In the genomic region with DNA sequence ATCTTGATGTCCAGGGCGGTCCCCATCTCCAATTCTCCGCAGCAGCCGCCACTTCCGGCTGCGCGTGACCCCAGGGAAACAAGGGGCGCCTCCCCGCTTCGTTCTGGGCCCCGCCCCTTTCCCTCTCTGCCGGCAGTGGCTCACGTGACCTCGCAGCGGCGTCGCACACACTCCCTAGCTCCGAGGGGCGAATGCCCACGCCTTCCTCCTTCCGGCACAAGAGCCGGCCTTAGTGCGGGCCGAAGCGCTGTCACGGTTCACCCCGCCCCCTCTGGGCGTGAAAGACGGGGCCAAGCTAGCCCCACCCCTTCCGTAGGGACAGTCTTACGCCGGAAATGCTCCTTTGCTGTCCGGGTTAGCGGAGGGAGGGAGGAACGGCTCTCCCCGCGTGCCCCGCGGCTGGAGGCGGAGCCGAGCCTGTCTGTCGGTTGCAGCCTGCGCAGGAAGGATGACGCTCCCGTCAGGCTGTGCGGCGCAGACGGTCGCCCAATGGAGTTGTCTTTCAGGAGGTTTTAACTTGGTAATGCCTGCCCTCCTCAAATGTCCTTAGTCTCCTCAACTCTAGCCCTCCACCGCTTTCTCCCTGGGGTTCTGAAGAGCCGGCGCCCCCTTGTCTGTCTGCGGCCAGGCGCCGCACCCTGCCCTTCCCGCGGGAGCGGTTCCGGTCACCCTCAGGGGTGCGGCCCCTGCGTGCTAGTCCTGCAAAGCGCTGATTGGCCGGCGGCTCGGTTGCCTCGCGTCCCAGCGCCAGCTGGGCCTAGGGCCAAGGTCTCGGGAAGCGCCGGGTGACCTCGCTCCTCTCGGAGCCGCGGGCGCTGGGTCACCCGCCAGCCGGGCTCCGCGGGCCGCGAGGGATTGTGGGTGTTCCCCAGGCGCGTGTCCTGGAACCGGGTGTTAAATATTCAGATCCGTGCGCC, we compare ENCODE assay signal across 8 cellular contexts. TPM values are rescaled to one million over a fixed set of nuclear protein-coding genes. Genes with fewer than 3 reads are reported as not detected.
DNase-seq lines count a peak whose midpoint lies in the region; TF ChIP-seq lines count a peak whose summit lies in the region.

Gene VPS26C (minus strand): TSS at position 66 of the 917 bp plus-strand sequence. CDS start 40 bp downstream, at position 26.

- H3K4me1 Mint-ChIP-seq in CD8-positive, alpha-beta memory T cell: peaks cover 34 to 55% (median 48%) of the 10 kb centered on the region in 3 donors

- peak within 1 kb of the TSS; percentile 94 to 99 (median 98) for H3K27ac Mint-ChIP-seq in CD8-positive, alpha-beta memory T cell

- POLR2A ChIA-PET in CD8-positive, alpha-beta memory T cell (lab: Charles Lee): interaction anchor here (0.7 to 2.8 kb wide), 10 partner anchors 9 to 296 kb away, joined by 3 to 39 read pairs (median 6); partner anchors contain the start of gene DYRK1A
- POLR2A ChIA-PET in activated CD8-positive, alpha-beta memory T cell treated with anti-CD3 and anti-CD28 coated beads for 36 hours (lab: Charles Lee): interaction anchor here (0.8 to 2.4 kb wide), 8 partner anchors 10 to 296 kb away, joined by 3 to 22 read pairs (median 4); partner anchors contain the start of gene DYRK1A

- peak within 1 kb of the TSS; percentile 99 for H3K27ac ChIP-seq in CD8-positive, alpha-beta memory T cell (ENCODE audit: low read depth, low read length)
- H3K27ac ChIP-seq in effector memory CD4-positive, alpha-beta T cell (ENCODE audit: insufficient read depth, low read length, poor library complexity, severe bottlenecking): peak within 1 kb of the TSS; percentile 98

- H3K9me3 ChIP-seq in CD8-positive, alpha-beta memory T cell (ENCODE audit: low read length): no peaks in the 10 kb centered on the region
- no peaks in the 10 kb centered on the region for H3K9me3 ChIP-seq in effector memory CD4-positive, alpha-beta T cell (ENCODE audit: control insufficient read depth, low read length)

- H3K36me3 Mint-ChIP-seq in CD8-positive, alpha-beta memory T cell: peaks cover 0 to 14% (median 0%) of the 10 kb centered on the region in 3 donors

- peak within 1 kb of the TSS; percentile 90 for H3K4me3 ChIP-seq in CD8-positive, alpha-beta memory T cell (ENCODE audit: low read length)
- H3K4me3 ChIP-seq in effector memory CD4-positive, alpha-beta T cell (ENCODE audit: insufficient read depth, low read depth, low read length, poor library complexity, severe bottlenecking): peak within 1 kb of the TSS; percentile 87

- CTCF ChIA-PET in CD8-positive, alpha-beta memory T cell (lab: Charles Lee): interaction anchor here (0.9 to 1.7 kb wide), 6 partner anchors 21 to 296 kb away, joined by 3 to 8 read pairs (median 4); partner anchors contain the start of gene DYRK1A
- CTCF ChIA-PET in activated CD8-positive, alpha-beta memory T cell treated with anti-CD3 and anti-CD28 coated beads for 36 hours (lab: Charles Lee): interaction anchor here (0.7 to 1.1 kb wide), 4 partner anchors 9 to 266 kb away, joined by 3 read pairs; no protein-coding TSS in a partner anchor

- H3K36me3 ChIP-seq in CD8-positive, alpha-beta memory T cell (ENCODE audit: insufficient read depth, low read length): peaks cover 6% of the 10 kb centered on the region
- no peaks in the 10 kb centered on the region for H3K36me3 ChIP-seq in effector memory CD4-positive, alpha-beta T cell (ENCODE audit: control insufficient read depth, insufficient read depth, low read length)

- H3K4me3 Mint-ChIP-seq in CD8-positive, alpha-beta memory T cell: peak within 1 kb of the TSS; percentile 93 to 97 (median 95)

- peaks cover 0 to 9% of the 10 kb centered on the region in 2 donors for H3K27me3 Mint-ChIP-seq in CD8-positive, alpha-beta memory T cell

- peak; percentile 97 to 99 (median 98) for DNase-seq in CD8-positive, alpha-beta memory T cell
- DNase-seq in GM20000 (ENCODE audit: low spot score): peak; percentile 95
- peak; percentile 95 for DNase-seq in HT-29 (ENCODE audit: low spot score)
- peak; percentile 99 for DNase-seq in NOMO-1 (lab: John Stamatoyannopoulos, UW; ENCODE audit: unreplicated experiment in 2 of 2)
- DNase-seq in effector memory CD4-positive, alpha-beta T cell: peak; percentile 97 to 98 (median 98)
- peak; percentile 100 for DNase-seq in lung microvascular endothelial cell (ENCODE audit: low read depth in 2 of 2)
- DNase-seq in stimulated activated CD4-positive, alpha-beta T cell treated with anti-CD3 and anti-CD28 coated beads, TNF-alpha, amount 100 ng/mL, for 48 hours (ENCODE audit: low read depth in 3 of 3): peak; percentile 93 to 98 (median 98)

- H3K4me1 ChIP-seq in CD8-positive, alpha-beta memory T cell (ENCODE audit: insufficient read depth, low read length): peaks cover 39% of the 10 kb centered on the region
- peaks cover 8% of the 10 kb centered on the region for H3K4me1 ChIP-seq in effector memory CD4-positive, alpha-beta T cell (ENCODE audit: control insufficient read depth, insufficient read depth, low read length, poor library complexity, severe bottlenecking)

- no peaks in the 10 kb centered on the region for H3K27me3 ChIP-seq in CD8-positive, alpha-beta memory T cell (ENCODE audit: insufficient read depth, low read length, poor library complexity, severe bottlenecking)
- H3K27me3 ChIP-seq in effector memory CD4-positive, alpha-beta T cell (replicated peaks; ENCODE audit: control insufficient read depth, insufficient read depth, low read length, poor library complexity, severe bottlenecking): no peaks in the 10 kb centered on the region

- no peaks in the 10 kb centered on the region for H3K9me3 Mint-ChIP-seq in CD8-positive, alpha-beta memory T cell

- no peak for TF ChIP-seq CTCF in GM20000 (IDR thresholded peaks at IDR 0.05; ENCODE audit: extremely low read depth, missing control alignments)

RNA-seq across cellular contexts. Expression of gene VPS26C, which starts in this region (rescaled TPM):
- 10 to 100 TPM; 59.1 to 62.7 TPM for total RNA-seq in CD8-positive, alpha-beta memory T cell
- 82.0 TPM for polyA plus RNA-seq in CD8-positive, alpha-beta memory T cell
- total RNA-seq in HT-29 (2014; rRNA removed; shearing (Covaris generic)): 38.6 and 47.9 TPM in 2 replicates
- 10 to 100 TPM; 61.4 to 62.8 TPM for total RNA-seq in activated CD8-positive, alpha-beta memory T cell treated with anti-CD3 and anti-CD28 coated beads for 36 hours
- total RNA-seq in lung microvascular endothelial cell: 61.0 and 79.8 TPM in 2 replicates

Comparison
In these comparisons a context has a peak if more than half of its experiments do, and no peak if none do; other contexts are left out.
1. Peak in every context shown above with its lines: DNase-seq, H3K4me3 ChIP-seq and H3K27ac ChIP-seq.